In the genomic region with DNA sequence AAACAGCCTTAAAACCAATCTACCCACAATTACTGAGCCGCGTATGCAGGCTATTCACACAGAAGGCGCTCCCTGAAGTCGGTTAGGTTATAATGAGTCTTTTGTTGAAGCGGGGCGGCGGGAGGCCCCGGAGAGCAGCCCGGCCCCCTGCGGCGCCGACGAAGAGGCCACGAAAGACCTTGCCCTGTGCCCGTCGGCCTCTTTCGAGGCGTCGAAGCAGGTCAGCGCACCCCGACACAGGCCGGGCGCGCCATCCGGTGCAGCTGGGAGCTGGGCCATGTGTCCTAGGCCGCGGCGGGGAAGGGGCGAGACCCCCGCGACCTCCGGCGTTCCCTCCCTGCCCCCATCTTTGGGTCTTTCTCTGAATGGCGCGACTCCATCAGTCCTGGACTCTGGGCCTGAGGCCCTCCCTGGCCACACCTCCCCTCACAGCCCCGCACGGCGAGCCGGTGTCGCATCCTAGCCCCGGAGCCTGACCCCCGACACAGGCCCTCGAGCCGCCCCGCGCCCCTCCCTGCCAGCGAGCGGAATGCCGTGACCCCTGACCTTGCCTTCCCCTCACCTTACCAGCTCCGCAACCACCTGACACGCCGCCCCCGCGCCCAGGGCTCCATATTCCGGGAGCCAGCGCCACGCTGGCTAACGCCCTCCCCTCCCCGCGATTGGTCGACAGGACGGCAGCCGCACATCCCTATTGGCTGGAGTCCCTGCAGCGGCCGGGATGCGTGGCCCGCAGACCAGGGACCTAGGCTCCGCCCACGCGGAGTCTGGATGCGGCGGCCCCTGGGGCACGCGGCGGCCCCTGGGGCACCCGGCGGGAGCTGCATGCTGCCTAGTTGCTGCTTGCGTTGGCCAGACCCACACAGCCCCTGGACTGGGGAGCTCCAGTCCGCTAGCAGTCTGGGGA, we compare ENCODE assay signal across 8 cellular contexts. TPM values are rescaled to one million over a fixed set of nuclear protein-coding genes. Genes with fewer than 3 reads are reported as not detected.
DNase-seq lines count a peak whose midpoint lies in the region; ATAC-seq and TF ChIP-seq lines count a peak whose summit lies in the region.

A gene (minus strand): TSS at position 637 of the 907 bp plus-strand sequence. CDS start 15,656 bp downstream, outside the sequence.

- 0 to 1% (median 1%) methylated on average over 31 to 79 of the region's 79 CpGs for WGBS in spleen, 5 donors

- H3K4me3 ChIP-seq in AG09309 (ENCODE audit: control insufficient read depth, low read depth, low read length) = peak within 1 kb of the TSS; percentile 87
- peak within 1 kb of the TSS; percentile 77 to 96 (median 92) for H3K4me3 ChIP-seq in spleen

- ATAC-seq in GM19023 (IDR thresholded peaks at IDR 0.05; ENCODE audit: unreplicated experiment) = peak; percentile 98
- peak; percentile 94 for ATAC-seq in HG03280 (IDR thresholded peaks at IDR 0.05; ENCODE audit: unreplicated experiment)

- H3K36me3 ChIP-seq in spleen = no peaks in the 10 kb centered on the region

- no peak for TF ChIP-seq POLR2A in spleen (IDR thresholded peaks at IDR 0.05)

- H3K4me1 ChIP-seq in spleen = peaks cover 26 to 66% (median 44%) of the 10 kb centered on the region in 6 donors

- TF ChIP-seq CTCF in AG09309 (IDR thresholded peaks at IDR 0.05; ENCODE audit: control insufficient read depth, insufficient read depth, low read depth, low read length, missing control alignments) (no peak), spleen (IDR thresholded peaks at IDR 0.05 in 8 of 11, conservative IDR thresholded peaks at IDR 0.05 in 3 of 11) (peak in 4 of 11 experiments; percentile 8 to 38 (median 22))

- no peaks in the 10 kb centered on the region for H3K9me3 ChIP-seq in spleen

- DNase-seq in AG09309 (ENCODE audit: low read depth) = peak; percentile 62
- DNase-seq in NCI-H345 treated with DMSO at 0.1 percent for 48 hours (lab: John Stamatoyannopoulos, UW; ENCODE audit: unreplicated experiment) = peak; percentile 34
- DNase-seq in activated CD4-positive, CD25-positive, alpha-beta regulatory T cell (lab: John Stamatoyannopoulos, UW) = peak; percentile 72 to 80 (median 78)
- DNase-seq in caudate nucleus (lab: John Stamatoyannopoulos, UW) = peak; percentile 66 to 98 (median 95)
- peak; percentile 95 for DNase-seq in inferior parietal cortex (ENCODE audit: extremely low spot score)
- peak; percentile 98 for DNase-seq in spleen

- intact Hi-C loops in spleen (cut with DNase I; ENCODE audit: low total_unique reads) = no loop called here

- H3K27ac ChIP-seq in caudate nucleus (ENCODE audit: low read depth, low read length) (peak within 1 kb of the TSS; percentile 97), spleen (peak within 1 kb of the TSS; percentile 76 to 92 (median 86))

- peaks cover 0 to 6% (median 0%) of the 10 kb centered on the region in 7 donors for H3K27me3 ChIP-seq in spleen (replicated peaks in 1 of 7)

RNA-seq across cellular contexts. Expression of the gene that starts here (rescaled TPM):
- total RNA-seq in spleen = 10 to 100 TPM; 37.0 to 54.4 (median 42.6) TPM
- 10 to 100 TPM in 2 of 3 donors, 1 to 10 TPM in 1; 7.7 to 11.1 (median 10.6) TPM for polyA plus RNA-seq in spleen

Comparison
In these comparisons a context has a peak if more than half of its experiments do, and no peak if none do; other contexts are left out.
1. Peak in every context shown above with its lines: DNase-seq, ATAC-seq, H3K4me3 ChIP-seq and H3K27ac ChIP-seq.
2. DNase-seq: peak in every context shown above with its lines; median percentile 98 in spleen; 95 in caudate nucleus; 95 in inferior parietal cortex; 78 in activated CD4-positive, CD25-positive, alpha-beta regulatory T cell; 62 in AG09309; 34 in NCI-H345 treated with DMSO at 0.1 percent for 48 hours.